18 cellular contexts compared by ENCODE assay signal in the genomic region with DNA sequence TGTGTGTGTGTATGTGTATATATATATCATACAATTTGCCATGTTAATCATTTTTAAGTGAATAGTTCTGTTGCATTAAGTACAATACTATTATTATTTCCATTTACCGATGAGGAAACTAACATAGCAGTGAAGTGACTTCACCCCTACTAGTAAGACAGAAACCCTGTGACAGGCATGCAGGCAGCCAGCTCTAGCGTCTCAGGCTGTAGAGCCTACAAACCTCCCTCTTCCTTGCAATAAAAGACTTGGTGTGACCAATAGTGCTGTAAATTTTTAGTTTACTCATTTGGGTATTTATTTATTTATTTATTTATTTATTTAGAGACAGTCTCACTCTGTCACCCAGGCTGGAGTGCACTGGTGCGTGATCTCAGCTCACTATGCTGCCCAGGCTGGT. TPM values are rescaled to one million over a fixed set of nuclear protein-coding genes. Genes with fewer than 3 reads are reported as not detected.
A peak's percentile ranks its signal among the peaks of the same experiment; 100 is the strongest.
DNase-seq lines count a peak whose midpoint lies in the region; ATAC-seq, FAIRE-seq and TF ChIP-seq lines count a peak whose summit lies in the region.
"Had no signal": no experiment of that assay in that cellular context is flagged by ENCODE, and none has a peak within 500 bp of the region (broad histone marks: within the 10 kb centered on the region; RNA-seq: fewer than 3 reads in every experiment).

No MANE protein-coding gene starts in this region.

- BruUV-seq in IMR-90 (replicated peaks; lab: Mats Ljungman, UMichigan): no TSS peak

- H3K27ac ChIP-seq in IMR-90 (ENCODE audit: insufficient read depth, low read length) (no peak overlapping the region), astrocyte (ENCODE audit: low read depth, low read length) (no peak overlapping the region), trophoblast cell (ENCODE audit: low read depth, low read length) (no peak overlapping the region)
- H3K27ac ChIP-seq: 22Rv1, BLaER1, lower lobe of right lung, suprapubic skin had no signal

- H3K9me3 Mint-ChIP-seq in astrocyte (ENCODE audit: unreplicated experiment): peaks cover 4% of the 10 kb centered on the region
- peaks cover 2 to 9% (median 6%) of the 10 kb centered on the region in 7 donors for H3K9me3 Mint-ChIP-seq in CD14-positive monocyte

- dilution Hi-C loops in IMR-90 (cut with HindIII; ENCODE audit: low sequenced_read_pairs, unreplicated experiment): no loop called here

- H3K27me3 ChIP-seq in IMR-90 (ENCODE audit: control insufficient read depth, insufficient read depth, low read length): peaks cover 2% of the 10 kb centered on the region; the same call in 1 of the 2 replicates
- no peaks in the 10 kb centered on the region for H3K27me3 ChIP-seq in astrocyte (ENCODE audit: insufficient read depth, low read length)
- no peaks in the 10 kb centered on the region for H3K27me3 ChIP-seq in trophoblast cell (ENCODE audit: insufficient read depth, low read length)
- H3K27me3 ChIP-seq: BLaER1, suprapubic skin had no signal

- H3K4me1 Mint-ChIP-seq in astrocyte (ENCODE audit: low read depth, unreplicated experiment) (peaks cover 17% of the 10 kb centered on the region), CD14-positive monocyte (peaks cover 15% of the 10 kb centered on the region)
- H3K4me1 Mint-ChIP-seq: nephron progenitor cell had no signal

- POLR2A ChIA-PET in IMR-90 (lab: Charles Lee; ENCODE audit: unreplicated experiment): no interaction called here

- H4K20me1 ChIP-seq in IMR-90 (ENCODE audit: insufficient read depth, low read length) (peaks cover 41% of the 10 kb centered on the region), astrocyte (ENCODE audit: insufficient read depth, low read length) (peaks cover 17% of the 10 kb centered on the region)
- H4K20me1 ChIP-seq: BLaER1 had no signal

- no peak overlapping the region for H3K18ac ChIP-seq in IMR-90 (ENCODE audit: low read depth, low read length)
- no peak overlapping the region for H3K18ac ChIP-seq in trophoblast cell (ENCODE audit: low read length)

- FAIRE-seq in astrocyte (lab: Jason Lieb, UNC): no peak

- no peak overlapping the region for H2BK12ac ChIP-seq in trophoblast cell (ENCODE audit: low read length)

- H3K9me3 ChIP-seq in IMR-90 (ENCODE audit: control insufficient read depth, insufficient read depth, low read length) (peaks cover 2% of the 10 kb centered on the region; the same call in 1 of the 2 replicates), astrocyte (ENCODE audit: insufficient read depth, low read depth, low read length) (no peaks in the 10 kb centered on the region), trophoblast cell (ENCODE audit: insufficient read depth, low read depth, low read length) (peaks cover 1% of the 10 kb centered on the region)
- H3K9me3 ChIP-seq: lower lobe of right lung, suprapubic skin had no signal

- H2BK5ac ChIP-seq in IMR-90 (ENCODE audit: low read depth, low read length, poor library complexity, severe bottlenecking) (no peak overlapping the region), trophoblast cell (ENCODE audit: low read depth, low read length, poor library complexity) (no peak overlapping the region)

- 0 out of 2 replicates have a peak, but pooled peaks cover under 1% of the 10 kb centered on the region for H3K9me1 ChIP-seq in IMR-90 (ENCODE audit: insufficient read depth, low read length)

- H3K23ac ChIP-seq in IMR-90 (ENCODE audit: low read depth, low read length) (no peak overlapping the region), trophoblast cell (ENCODE audit: low read length) (no peak overlapping the region)

- intact Hi-C loops in IMR-90 (cut with micrococcal nuclease) (no loop called here), CD14-positive monocyte (cut with micrococcal nuclease) (no loop called here)

- H4K91ac ChIP-seq in IMR-90 (ENCODE audit: insufficient read depth, low read depth, low read length): no peak overlapping the region
- H4K91ac ChIP-seq in trophoblast cell (ENCODE audit: low read depth, low read length): no peak overlapping the region

- no peak overlapping the region for H3K4me3 ChIP-seq in IMR-90 (ENCODE audit: insufficient read depth, low read depth, low read length)
- H3K4me3 ChIP-seq in astrocyte (ENCODE audit: insufficient read depth, low read depth, low read length): no peak overlapping the region
- H3K4me3 ChIP-seq in trophoblast cell (ENCODE audit: low read depth, low read length): no peak overlapping the region
- H3K4me3 ChIP-seq: BLaER1, lower lobe of right lung, suprapubic skin had no signal

- TF ChIP-seq CTCF in IMR-90 (conservative IDR thresholded peaks at IDR 0.05; ENCODE audit: low read depth, low read length) (no peak), astrocyte (IDR thresholded peaks at IDR 0.05; ENCODE audit: insufficient read depth, low read depth, low read length) (no peak), CD14-positive monocyte (IDR thresholded peaks at IDR 0.05) (no peak)

- no peak overlapping the region for H2AFZ ChIP-seq in IMR-90 (replicated peaks; ENCODE audit: low read length, poor library complexity)
- no peak overlapping the region for H2AFZ ChIP-seq in astrocyte (ENCODE audit: low read depth, low read length)
- H2AFZ ChIP-seq in trophoblast cell (ENCODE audit: insufficient read depth, low read length, poor library complexity): no peak overlapping the region

- H2AK9ac ChIP-seq in IMR-90 (replicated peaks; ENCODE audit: low read depth, low read length, poor library complexity): no peak overlapping the region

- H3K4me2 ChIP-seq in IMR-90 (ENCODE audit: low read depth, low read length) (no peak overlapping the region), astrocyte (ENCODE audit: low read length) (no peak overlapping the region), trophoblast cell (ENCODE audit: low read length) (no peak overlapping the region)
- H3K4me2 ChIP-seq: BLaER1 had no signal

- H3K9ac ChIP-seq in IMR-90 (ENCODE audit: low read depth, low read length): no peak overlapping the region
- no peak overlapping the region for H3K9ac ChIP-seq in astrocyte (ENCODE audit: low read length)
- H3K9ac ChIP-seq in trophoblast cell (ENCODE audit: low read length): no peak overlapping the region
- H3K9ac ChIP-seq: BLaER1 had no signal

- TF ChIP-seq POLR2A in IMR-90 (IDR thresholded peaks at IDR 0.05; ENCODE audit: low read depth, low read length): no peak

- no peak for TF ChIP-seq RAD21 in IMR-90 (IDR thresholded peaks at IDR 0.05; ENCODE audit: low read length)

- DNase-seq in activated CD4-positive, CD25-positive, alpha-beta regulatory T cell (lab: John Stamatoyannopoulos, UW): no peak
- DNase-seq in IMR-90: peak; percentile 33
- DNase-seq in astrocyte (ENCODE audit: low read depth): no peak
- peak; percentile 37 to 48 for DNase-seq in trophoblast cell
- no peak for DNase-seq in CD14-positive monocyte (ENCODE audit: low spot score)
- no peak for DNase-seq in cerebellar cortex (ENCODE audit: low spot score)
- DNase-seq: anterior cingulate cortex; DND-41; HCEC 1CT; lower lobe of right lung; NCI-H2029 treated with DMSO at 0.1 percent for 48 hours; nephron progenitor cell; stimulated activated CD4-positive, alpha-beta T cell treated with anti-CD3 and anti-CD28 coated beads, Interleukin-15, amount 100 ng/mL, for 24 hours had no signal

- no peaks in the 10 kb centered on the region for H3K79me2 ChIP-seq in astrocyte (ENCODE audit: insufficient read depth, low read length)
- H3K79me2 ChIP-seq in trophoblast cell (ENCODE audit: control insufficient read depth, insufficient read depth, low read length, poor library complexity): no peaks in the 10 kb centered on the region

- H3K27me3 Mint-ChIP-seq in astrocyte (ENCODE audit: low read depth, unreplicated experiment): no peaks in the 10 kb centered on the region
- H3K27me3 Mint-ChIP-seq in CD14-positive monocyte (ENCODE audit: low read depth in 3 of 3): no peaks in the 10 kb centered on the region

- H3K4ac ChIP-seq in IMR-90 (ENCODE audit: low read depth, low read length) (no peak overlapping the region), trophoblast cell (ENCODE audit: low read depth, low read length) (no peak overlapping the region)

- no peak overlapping the region for H4K5ac ChIP-seq in IMR-90 (ENCODE audit: low read depth, low read length)

- H2AK5ac ChIP-seq in IMR-90 (ENCODE audit: low read depth, low read length): no peak overlapping the region
- H2AK5ac ChIP-seq in trophoblast cell (ENCODE audit: low read length): no peak overlapping the region

- peak overlapping the region; percentile 99 for H3K27ac Mint-ChIP-seq in astrocyte (ENCODE audit: unreplicated experiment)
- H3K27ac Mint-ChIP-seq in CD14-positive monocyte: peak overlapping the region in 1 of 7 donors; percentile 21
- H3K27ac Mint-ChIP-seq: nephron progenitor cell had no signal

- H2BK15ac ChIP-seq in IMR-90 (ENCODE audit: low read depth, low read length): no peak overlapping the region

- WGBS in IMR-90 (ENCODE audit: extremely low coverage in 2 of 2, insufficient read length in 1 of 2), 2 experiments: no CpG with 5 or more reads among the region's 3 CpGs
- WGBS in trophoblast cell (ENCODE audit: extremely low coverage, insufficient coverage, insufficient read length): no CpG with 5 or more reads among the region's 3 CpGs

- ATAC-seq in activated CD4-positive, CD25-positive, alpha-beta regulatory T cell treated with anti-CD3 and anti-CD28 coated beads, Interleukin-2, amount 50 U/mL, for 24 hours: peak; percentile 32 to 38
- ATAC-seq in IMR-90 (ENCODE audit: low read depth) (no peak), HG02970 (IDR thresholded peaks at IDR 0.05; ENCODE audit: low FRiP score, unreplicated experiment) (no peak)
- ATAC-seq: lower lobe of right lung had no signal

- CTCF ChIA-PET in IMR-90 (lab: Yijun Ruan, JAX): interaction anchor here (0.6 to 0.8 kb wide), 2 partner anchors 11 to 45 kb away, joined by 3 to 4 read pairs; no protein-coding TSS in a partner anchor

- H3K79me1 ChIP-seq in IMR-90 (ENCODE audit: low read depth in 1 of 2, low read length in 2 of 2): peaks cover 13 to 17% of the 10 kb centered on the region in 2 experiments
- H3K79me1 ChIP-seq in trophoblast cell (ENCODE audit: low read length): no peaks in the 10 kb centered on the region

- peaks cover 7% of the 10 kb centered on the region for H3K36me3 Mint-ChIP-seq in astrocyte (ENCODE audit: low read depth, unreplicated experiment)
- H3K36me3 Mint-ChIP-seq in CD14-positive monocyte: peaks cover 17 to 29% of the 10 kb centered on the region in 2 donors

- no peak overlapping the region for H2BK20ac ChIP-seq in IMR-90 (ENCODE audit: low read depth, low read length)

- H3K4me1 ChIP-seq in IMR-90 (ENCODE audit: control insufficient read depth, insufficient read depth, low read length): peaks cover 5% of the 10 kb centered on the region
- peaks cover 8% of the 10 kb centered on the region for H3K4me1 ChIP-seq in astrocyte (ENCODE audit: insufficient read depth, low read length)
- peaks cover 0 to 1% of the 10 kb centered on the region in 2 experiments for H3K4me1 ChIP-seq in trophoblast cell (ENCODE audit: control insufficient read depth in 1 of 2, insufficient read depth in 2 of 2, low read length in 2 of 2)

- H3K36me3 ChIP-seq in IMR-90 (ENCODE audit: control insufficient read depth, insufficient read depth, low read length) (no peaks in the 10 kb centered on the region), astrocyte (ENCODE audit: insufficient read depth, low read length) (no peaks in the 10 kb centered on the region), trophoblast cell (ENCODE audit: control insufficient read depth in 1 of 2, insufficient read depth in 2 of 2, low read length in 2 of 2) (peaks cover 0 to 3% of the 10 kb centered on the region in 2 experiments)
- H3K36me3 ChIP-seq: lower lobe of right lung had no signal

- in situ Hi-C loops in IMR-90 (cut with MboI; ENCODE audit: low sequenced_read_pairs): no loop called here

- H3K14ac ChIP-seq in IMR-90 (replicated peaks; ENCODE audit: low read depth, low read length): no peak overlapping the region
- H3K14ac ChIP-seq in trophoblast cell (ENCODE audit: low read length): no peak overlapping the region

- H2BK120ac ChIP-seq in IMR-90 (ENCODE audit: low read depth, low read length) (no peak overlapping the region), trophoblast cell (ENCODE audit: insufficient read depth, low read length, poor library complexity) (no peak overlapping the region)

- no peak overlapping the region for H3K4me3 Mint-ChIP-seq in astrocyte (ENCODE audit: unreplicated experiment)
- no peak overlapping the region for H3K4me3 Mint-ChIP-seq in CD14-positive monocyte
- H3K4me3 Mint-ChIP-seq: nephron progenitor cell had no signal

- H4K8ac ChIP-seq in IMR-90 (ENCODE audit: low read depth in 2 of 2, low read length in 2 of 2): no peak overlapping the region
- no peak overlapping the region for H4K8ac ChIP-seq in trophoblast cell (ENCODE audit: low read depth, low read length)

- H4K12ac ChIP-seq in trophoblast cell (ENCODE audit: low read depth, low read length): no peak overlapping the region

- H3K56ac ChIP-seq in IMR-90 (ENCODE audit: extremely low read depth, insufficient read depth, low read length): no peak overlapping the region

RNA-seq across cellular contexts. Expression of a gene that starts 24.7 kb away (rescaled TPM):
- total RNA-seq in IMR-90 (2012; rRNA removed) (15.4 and 21.4 TPM in 2 replicates), astrocyte (60.9 and 63.5 TPM in 2 replicates)
- polyA plus RNA-seq in IMR-90 (2012; rRNA removed) (8.2 and 10.3 TPM in 2 replicates), CD14-positive monocyte (10 to 100 TPM; 51.4 to 60.7 TPM)
- 4.1 and 4.6 TPM in 2 replicates for polyA plus RNA-seq in IMR-90 (2012; cell fraction: cytosol; rRNA removed)
- 4.7 and 11.1 TPM in 2 replicates for polyA plus RNA-seq in IMR-90 (2012; cell fraction: nucleus; rRNA removed; ENCODE audit: low replicate concordance)
- polyA plus RNA-seq in trophoblast cell (2013): 42.7 and 44.8 TPM in 2 replicates

RNA-seq across cellular contexts. Expression of a gene that starts 35.4 kb away (rescaled TPM):
- total RNA-seq in IMR-90 (2012; rRNA removed) (16.7 and 17.8 TPM in 2 replicates), astrocyte (58.7 and 62.3 TPM in 2 replicates)
- polyA plus RNA-seq in IMR-90 (2012; rRNA removed) (20.2 and 21.6 TPM in 2 replicates), CD14-positive monocyte (1 to 10 TPM; 6.0 TPM)
- 7.6 and 9.1 TPM in 2 replicates for polyA plus RNA-seq in IMR-90 (2012; cell fraction: cytosol; rRNA removed)
- polyA plus RNA-seq in IMR-90 (2012; cell fraction: nucleus; rRNA removed; ENCODE audit: low replicate concordance): 16.5 and 42.3 TPM in 2 replicates
- polyA plus RNA-seq in trophoblast cell (2013): 32.0 and 32.1 TPM in 2 replicates

Comparison
In these comparisons a context has a peak if more than half of its experiments do, and no peak if none do; other contexts are left out.
1. ATAC-seq: peak in activated CD4-positive, CD25-positive, alpha-beta regulatory T cell treated with anti-CD3 and anti-CD28 coated beads, Interleukin-2, amount 50 U/mL, for 24 hours (2 of 2); none in IMR-90 (single experiment) and HG02970 (single experiment).
2. DNase-seq: peak in IMR-90 (single experiment) and trophoblast cell (2 of 2); none in activated CD4-positive, CD25-positive, alpha-beta regulatory T cell (0 of 4), astrocyte (single experiment), CD14-positive monocyte (single experiment) and cerebellar cortex (single experiment).